1 cellular context compared by ENCODE assay signal in genomic region chr17:63840591-63841349, GRCh38.
TF ChIP-seq lines count a peak whose summit lies in the region.

No MANE protein-coding gene starts in this region.

TF ChIP-seq in HepG2, 621 proteins besides CTCF, POLR2A, EP300 and RAD21 (continues in another document):
- TF ChIP-seq ZNF839 (CRISPR knock-in tag; IDR thresholded peaks at IDR 0.05; ENCODE audit: borderline replicate concordance): peak; percentile 70; the same call in 1 of the 2 replicates
- no peak for TF ChIP-seq ZBTB7A (CRISPR knock-in tag; IDR thresholded peaks at IDR 0.05)
- TF ChIP-seq, protein P1, sequence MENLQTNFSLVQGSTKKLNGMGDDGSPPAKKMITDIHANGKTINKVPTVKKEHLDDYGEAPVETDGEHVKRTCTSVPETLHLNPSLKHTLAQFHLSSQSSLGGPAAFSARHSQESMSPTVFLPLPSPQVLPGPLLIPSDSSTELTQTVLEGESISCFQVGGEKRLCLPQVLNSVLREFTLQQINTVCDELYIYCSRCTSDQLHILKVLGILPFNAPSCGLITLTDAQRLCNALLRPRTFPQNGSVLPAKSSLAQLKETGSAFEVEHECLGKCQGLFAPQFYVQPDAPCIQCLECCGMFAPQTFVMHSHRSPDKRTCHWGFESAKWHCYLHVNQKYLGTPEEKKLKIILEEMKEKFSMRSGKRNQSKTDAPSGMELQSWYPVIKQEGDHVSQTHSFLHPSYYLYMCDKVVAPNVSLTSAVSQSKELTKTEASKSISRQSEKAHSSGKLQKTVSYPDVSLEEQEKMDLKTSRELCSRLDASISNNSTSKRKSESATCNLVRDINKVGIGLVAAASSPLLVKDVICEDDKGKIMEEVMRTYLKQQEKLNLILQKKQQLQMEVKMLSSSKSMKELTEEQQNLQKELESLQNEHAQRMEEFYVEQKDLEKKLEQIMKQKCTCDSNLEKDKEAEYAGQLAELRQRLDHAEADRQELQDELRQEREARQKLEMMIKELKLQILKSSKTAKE (CRISPR knock-in tag; IDR thresholded peaks at IDR 0.05; ENCODE audit: borderline replicate concordance): no peak
- TF ChIP-seq, protein P2, sequence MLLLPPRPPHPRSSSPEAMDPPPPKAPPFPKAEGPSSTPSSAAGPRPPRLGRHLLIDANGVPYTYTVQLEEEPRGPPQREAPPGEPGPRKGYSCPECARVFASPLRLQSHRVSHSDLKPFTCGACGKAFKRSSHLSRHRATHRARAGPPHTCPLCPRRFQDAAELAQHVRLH (CRISPR knock-in tag; IDR thresholded peaks at IDR 0.05; ENCODE audit: borderline replicate concordance, low read depth): 0 out of 2 replicates have a peak, but pooled peaks have one; percentile 10
- TF ChIP-seq ZFY (CRISPR knock-in tag; IDR thresholded peaks at IDR 0.05): peak; percentile 49
- TF ChIP-seq HES4 (CRISPR knock-in tag; IDR thresholded peaks at IDR 0.05; ENCODE audit: borderline replicate concordance): peak; percentile 47; the same call in 1 of the 2 replicates
- TF ChIP-seq HDAC1 (CRISPR knock-in tag; IDR thresholded peaks at IDR 0.05): no peak
- TF ChIP-seq, protein P3, sequence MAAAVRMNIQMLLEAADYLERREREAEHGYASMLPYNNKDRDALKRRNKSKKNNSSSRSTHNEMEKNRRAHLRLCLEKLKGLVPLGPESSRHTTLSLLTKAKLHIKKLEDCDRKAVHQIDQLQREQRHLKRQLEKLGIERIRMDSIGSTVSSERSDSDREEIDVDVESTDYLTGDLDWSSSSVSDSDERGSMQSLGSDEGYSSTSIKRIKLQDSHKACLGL (CRISPR knock-in tag; IDR thresholded peaks at IDR 0.05): peak; percentile 26; the same call in 1 of the 2 replicates
- TF ChIP-seq ZFYVE20 (CRISPR knock-in tag; IDR thresholded peaks at IDR 0.05; ENCODE audit: borderline replicate concordance, low read depth): 0 out of 2 replicates have a peak, but pooled peaks have one; percentile 60
- TF ChIP-seq NR3C1 (CRISPR knock-in tag; IDR thresholded peaks at IDR 0.05): no peak
- 0 out of 2 replicates have a peak, but pooled peaks have one; percentile 5 for TF ChIP-seq BORCS8-MEF2B (CRISPR knock-in tag; IDR thresholded peaks at IDR 0.05)
- 0 out of 2 replicates have a peak, but pooled peaks have one; percentile 50 for TF ChIP-seq ZBTB46 (CRISPR knock-in tag; IDR thresholded peaks at IDR 0.05; ENCODE audit: borderline replicate concordance)
- 0 out of 2 replicates have a peak, but pooled peaks have one; percentile 16 for TF ChIP-seq ZNF691 (CRISPR knock-in tag; IDR thresholded peaks at IDR 0.05; ENCODE audit: borderline replicate concordance, low read depth)
- TF ChIP-seq KDM5B (CRISPR knock-in tag; IDR thresholded peaks at IDR 0.05; ENCODE audit: borderline replicate concordance): peak; percentile 49
- 0 out of 2 replicates have a peak, but pooled peaks have one; percentile 48 for TF ChIP-seq ZNF333 (CRISPR knock-in tag; IDR thresholded peaks at IDR 0.05; ENCODE audit: borderline replicate concordance)
- TF ChIP-seq, protein P4, sequence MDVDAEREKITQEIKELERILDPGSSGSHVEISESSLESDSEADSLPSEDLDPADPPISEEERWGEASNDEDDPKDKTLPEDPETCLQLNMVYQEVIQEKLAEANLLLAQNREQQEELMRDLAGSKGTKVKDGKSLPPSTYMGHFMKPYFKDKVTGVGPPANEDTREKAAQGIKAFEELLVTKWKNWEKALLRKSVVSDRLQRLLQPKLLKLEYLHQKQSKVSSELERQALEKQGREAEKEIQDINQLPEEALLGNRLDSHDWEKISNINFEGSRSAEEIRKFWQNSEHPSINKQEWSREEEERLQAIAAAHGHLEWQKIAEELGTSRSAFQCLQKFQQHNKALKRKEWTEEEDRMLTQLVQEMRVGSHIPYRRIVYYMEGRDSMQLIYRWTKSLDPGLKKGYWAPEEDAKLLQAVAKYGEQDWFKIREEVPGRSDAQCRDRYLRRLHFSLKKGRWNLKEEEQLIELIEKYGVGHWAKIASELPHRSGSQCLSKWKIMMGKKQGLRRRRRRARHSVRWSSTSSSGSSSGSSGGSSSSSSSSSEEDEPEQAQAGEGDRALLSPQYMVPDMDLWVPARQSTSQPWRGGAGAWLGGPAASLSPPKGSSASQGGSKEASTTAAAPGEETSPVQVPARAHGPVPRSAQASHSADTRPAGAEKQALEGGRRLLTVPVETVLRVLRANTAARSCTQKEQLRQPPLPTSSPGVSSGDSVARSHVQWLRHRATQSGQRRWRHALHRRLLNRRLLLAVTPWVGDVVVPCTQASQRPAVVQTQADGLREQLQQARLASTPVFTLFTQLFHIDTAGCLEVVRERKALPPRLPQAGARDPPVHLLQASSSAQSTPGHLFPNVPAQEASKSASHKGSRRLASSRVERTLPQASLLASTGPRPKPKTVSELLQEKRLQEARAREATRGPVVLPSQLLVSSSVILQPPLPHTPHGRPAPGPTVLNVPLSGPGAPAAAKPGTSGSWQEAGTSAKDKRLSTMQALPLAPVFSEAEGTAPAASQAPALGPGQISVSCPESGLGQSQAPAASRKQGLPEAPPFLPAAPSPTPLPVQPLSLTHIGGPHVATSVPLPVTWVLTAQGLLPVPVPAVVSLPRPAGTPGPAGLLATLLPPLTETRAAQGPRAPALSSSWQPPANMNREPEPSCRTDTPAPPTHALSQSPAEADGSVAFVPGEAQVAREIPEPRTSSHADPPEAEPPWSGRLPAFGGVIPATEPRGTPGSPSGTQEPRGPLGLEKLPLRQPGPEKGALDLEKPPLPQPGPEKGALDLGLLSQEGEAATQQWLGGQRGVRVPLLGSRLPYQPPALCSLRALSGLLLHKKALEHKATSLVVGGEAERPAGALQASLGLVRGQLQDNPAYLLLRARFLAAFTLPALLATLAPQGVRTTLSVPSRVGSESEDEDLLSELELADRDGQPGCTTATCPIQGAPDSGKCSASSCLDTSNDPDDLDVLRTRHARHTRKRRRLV (CRISPR knock-in tag; IDR thresholded peaks at IDR 0.05): 0 out of 2 replicates have a peak, but pooled peaks have one; percentile 29
- no peak for TF ChIP-seq HDAC6 (IDR thresholded peaks at IDR 0.05; ENCODE audit: low read depth, low read length)
- 0 out of 2 replicates have a peak, but pooled peaks have one; percentile 31 for TF ChIP-seq ZNF550 (CRISPR knock-in tag; IDR thresholded peaks at IDR 0.05; ENCODE audit: borderline replicate concordance)
- TF ChIP-seq ZNF407 (CRISPR knock-in tag; IDR thresholded peaks at IDR 0.05; ENCODE audit: not compliant biosample characterization): no peak
- no peak for TF ChIP-seq CHD2 (IDR thresholded peaks at IDR 0.05; ENCODE audit: low read depth, low read length)
- no peak for TF ChIP-seq HOXA9 (CRISPR knock-in tag; IDR thresholded peaks at IDR 0.05; ENCODE audit: borderline replicate concordance)
- TF ChIP-seq ZFX (CRISPR knock-in tag; IDR thresholded peaks at IDR 0.05; ENCODE audit: low read depth): peak; percentile 82
- no peak for TF ChIP-seq MYNN (CRISPR knock-in tag; IDR thresholded peaks at IDR 0.05; ENCODE audit: low read depth)
- TF ChIP-seq SOX6 (IDR thresholded peaks at IDR 0.05): no peak
- TF ChIP-seq SOX6 (CRISPR knock-in tag; IDR thresholded peaks at IDR 0.05): no peak
- 0 out of 2 replicates have a peak, but pooled peaks have one; percentile 21 for TF ChIP-seq PAWR (CRISPR knock-in tag; IDR thresholded peaks at IDR 0.05; ENCODE audit: borderline replicate concordance)
- no peak for TF ChIP-seq SRSF4 (IDR thresholded peaks at IDR 0.05; ENCODE audit: low read depth, low read length, poor library complexity, severe bottlenecking)
- TF ChIP-seq PHF20 (CRISPR knock-in tag; IDR thresholded peaks at IDR 0.05): peak; percentile 54; the same call in 1 of the 2 replicates
- no peak for TF ChIP-seq ZNF44 (CRISPR knock-in tag; IDR thresholded peaks at IDR 0.05)
- TF ChIP-seq ZNF30 (CRISPR knock-in tag; IDR thresholded peaks at IDR 0.05): no peak
- TF ChIP-seq, protein P5, sequence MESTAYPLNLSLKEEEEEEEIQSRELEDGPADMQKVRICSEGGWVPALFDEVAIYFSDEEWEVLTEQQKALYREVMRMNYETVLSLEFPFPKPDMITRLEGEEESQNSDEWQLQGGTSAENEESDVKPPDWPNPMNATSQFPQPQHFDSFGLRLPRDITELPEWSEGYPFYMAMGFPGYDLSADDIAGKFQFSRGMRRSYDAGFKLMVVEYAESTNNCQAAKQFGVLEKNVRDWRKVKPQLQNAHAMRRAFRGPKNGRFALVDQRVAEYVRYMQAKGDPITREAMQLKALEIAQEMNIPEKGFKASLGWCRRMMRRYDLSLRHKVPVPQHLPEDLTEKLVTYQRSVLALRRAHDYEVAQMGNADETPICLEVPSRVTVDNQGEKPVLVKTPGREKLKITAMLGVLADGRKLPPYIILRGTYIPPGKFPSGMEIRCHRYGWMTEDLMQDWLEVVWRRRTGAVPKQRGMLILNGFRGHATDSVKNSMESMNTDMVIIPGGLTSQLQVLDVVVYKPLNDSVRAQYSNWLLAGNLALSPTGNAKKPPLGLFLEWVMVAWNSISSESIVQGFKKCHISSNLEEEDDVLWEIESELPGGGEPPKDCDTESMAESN (CRISPR knock-in tag; conservative IDR thresholded peaks at IDR 0.05): 0 out of 2 replicates have a peak, but pooled peaks have one; percentile 29
- peak; percentile 77; the same call in 1 of the 2 replicates for TF ChIP-seq ZNF776 (CRISPR knock-in tag; IDR thresholded peaks at IDR 0.05)
- peak; percentile 10; the same call in 1 of the 2 replicates for TF ChIP-seq NRL (CRISPR knock-in tag; IDR thresholded peaks at IDR 0.05; ENCODE audit: borderline replicate concordance)
- peak; percentile 31; the same call in 1 of the 2 replicates for TF ChIP-seq ZZZ3 (CRISPR knock-in tag; IDR thresholded peaks at IDR 0.05; ENCODE audit: borderline replicate concordance)
- 0 out of 2 replicates have a peak, but pooled peaks have one; percentile 52 for TF ChIP-seq ZNF446 (CRISPR knock-in tag; IDR thresholded peaks at IDR 0.05)
